In genomic region chr16:12362482-12363458, GRCh38 we compare ENCODE assay signal across 13 cellular contexts.
DNase-seq lines count a peak whose midpoint lies in the region; ATAC-seq and TF ChIP-seq lines count a peak whose summit lies in the region.
"Had no signal": no experiment of that assay in that cellular context is flagged by ENCODE, and none has a peak within 500 bp of the region (broad histone marks: within the 10 kb centered on the region; RNA-seq: fewer than 3 reads in every experiment).

No MANE protein-coding gene starts in this region.

- ATAC-seq in GM21723 (IDR thresholded peaks at IDR 0.05; ENCODE audit: unreplicated experiment) = no peak
- ATAC-seq: T-cell had no signal

- H3K9ac ChIP-seq in smooth muscle cell (ENCODE audit: low read depth) = no peak overlapping the region
- no peak overlapping the region for H3K9ac ChIP-seq in MM.1S (ENCODE audit: low read length)

- H3K27ac ChIP-seq in cingulate gyrus (ENCODE audit: low read depth, low read length) (peak overlapping the region; percentile 7), smooth muscle cell (ENCODE audit: low read depth) (peak overlapping the region; percentile 75), MM.1S (ENCODE audit: low read length) (no peak overlapping the region)
- H3K27ac ChIP-seq: epithelial cell of prostate had no signal

- WGBS in smooth muscle cell (ENCODE audit: low lambda C conversion rate) = 54% methylated on average over 10 of the region's 10 CpGs

- no peaks in the 10 kb centered on the region for H4K20me1 ChIP-seq in smooth muscle cell (ENCODE audit: low read depth)
- peaks cover 2% of the 10 kb centered on the region; the same call in 1 of the 2 replicates for H4K20me1 ChIP-seq in MM.1S (ENCODE audit: insufficient read depth, low read length)

- no peaks in the 10 kb centered on the region for H3K9me2 ChIP-seq in MM.1S (replicated peaks; ENCODE audit: insufficient read depth, low read length)

- no peaks in the 10 kb centered on the region for H3K27me3 ChIP-seq in smooth muscle cell (ENCODE audit: low read depth)
- H3K27me3 ChIP-seq in MM.1S (replicated peaks; ENCODE audit: insufficient read depth, low read length) = no peaks in the 10 kb centered on the region

- H3K4me1 ChIP-seq in smooth muscle cell (ENCODE audit: low read depth) = no peaks in the 10 kb centered on the region
- no peaks in the 10 kb centered on the region for H3K4me1 ChIP-seq in MM.1S (ENCODE audit: low read length)

- no peaks in the 10 kb centered on the region for H3K36me3 ChIP-seq in smooth muscle cell (ENCODE audit: low read depth)
- H3K36me3 ChIP-seq in MM.1S (replicated peaks; ENCODE audit: insufficient read depth, low read length) = no peaks in the 10 kb centered on the region

- H3K9me3 ChIP-seq in smooth muscle cell (replicated peaks; ENCODE audit: low read depth) (no peaks in the 10 kb centered on the region), MM.1S (replicated peaks; ENCODE audit: insufficient read depth, low read length) (no peaks in the 10 kb centered on the region)

- H3F3A ChIP-seq in smooth muscle cell (ENCODE audit: low read depth) = no peaks in the 10 kb centered on the region
- H3F3A ChIP-seq in MM.1S (ENCODE audit: insufficient read depth, low read length) = no peaks in the 10 kb centered on the region

- DNase-seq in GM03348 (ENCODE audit: low spot score) (peak; percentile 65), iris pigment epithelial cell (ENCODE audit: low read depth) (peak; percentile 8), smooth muscle cell (lab: John Stamatoyannopoulos, UW; ENCODE audit: unreplicated experiment) (no peak), HPDE6-E6E7 (ENCODE audit: extremely low spot score) (no peak), MM.1S (no peak)
- DNase-seq in activated CD4-positive, alpha-beta T cell treated with anti-CD3 and anti-CD28 coated beads for 1 hour = no peak
- DNase-seq: activated CD4-positive, alpha-beta T cell treated with anti-CD3 and anti-CD28 coated beads, Interleukin-2, amount 50 U/mL, for 1 hour; kidney; NCI-H1694 treated with DMSO at 0.1 percent for 48 hours; T-cell had no signal

- no peak for TF ChIP-seq CTCF in smooth muscle cell (IDR thresholded peaks at IDR 0.05; ENCODE audit: borderline replicate concordance, insufficient read depth, poor library complexity, severe bottlenecking)
- TF ChIP-seq CTCF in MM.1S (IDR thresholded peaks at IDR 0.05; ENCODE audit: low read length) = no peak

- H3K79me2 ChIP-seq in smooth muscle cell (ENCODE audit: low read depth) (no peaks in the 10 kb centered on the region), MM.1S (ENCODE audit: low read length) (peaks cover 19% of the 10 kb centered on the region; the same call in 1 of the 2 replicates)

- H3K4me3 ChIP-seq in smooth muscle cell (no peak overlapping the region), MM.1S (ENCODE audit: low read length) (no peak overlapping the region)

- no peak overlapping the region for H2AFZ ChIP-seq in smooth muscle cell (ENCODE audit: low read depth)
- H2AFZ ChIP-seq in MM.1S (ENCODE audit: low read length) = no peak overlapping the region

- H3K4me2 ChIP-seq in smooth muscle cell (peak overlapping the region; percentile 51), MM.1S (ENCODE audit: low read depth, low read length) (no peak overlapping the region)

Comparison
In these comparisons a context has a peak if more than half of its experiments do, and no peak if none do; other contexts are left out.
1. DNase-seq: peak in GM03348 (single experiment) and iris pigment epithelial cell (single experiment); none in smooth muscle cell (single experiment), activated CD4-positive, alpha-beta T cell treated with anti-CD3 and anti-CD28 coated beads for 1 hour (single experiment), HPDE6-E6E7 (single experiment) and MM.1S (single experiment).